ENCODE assay signal across 8 cellular contexts in the genomic region with DNA sequence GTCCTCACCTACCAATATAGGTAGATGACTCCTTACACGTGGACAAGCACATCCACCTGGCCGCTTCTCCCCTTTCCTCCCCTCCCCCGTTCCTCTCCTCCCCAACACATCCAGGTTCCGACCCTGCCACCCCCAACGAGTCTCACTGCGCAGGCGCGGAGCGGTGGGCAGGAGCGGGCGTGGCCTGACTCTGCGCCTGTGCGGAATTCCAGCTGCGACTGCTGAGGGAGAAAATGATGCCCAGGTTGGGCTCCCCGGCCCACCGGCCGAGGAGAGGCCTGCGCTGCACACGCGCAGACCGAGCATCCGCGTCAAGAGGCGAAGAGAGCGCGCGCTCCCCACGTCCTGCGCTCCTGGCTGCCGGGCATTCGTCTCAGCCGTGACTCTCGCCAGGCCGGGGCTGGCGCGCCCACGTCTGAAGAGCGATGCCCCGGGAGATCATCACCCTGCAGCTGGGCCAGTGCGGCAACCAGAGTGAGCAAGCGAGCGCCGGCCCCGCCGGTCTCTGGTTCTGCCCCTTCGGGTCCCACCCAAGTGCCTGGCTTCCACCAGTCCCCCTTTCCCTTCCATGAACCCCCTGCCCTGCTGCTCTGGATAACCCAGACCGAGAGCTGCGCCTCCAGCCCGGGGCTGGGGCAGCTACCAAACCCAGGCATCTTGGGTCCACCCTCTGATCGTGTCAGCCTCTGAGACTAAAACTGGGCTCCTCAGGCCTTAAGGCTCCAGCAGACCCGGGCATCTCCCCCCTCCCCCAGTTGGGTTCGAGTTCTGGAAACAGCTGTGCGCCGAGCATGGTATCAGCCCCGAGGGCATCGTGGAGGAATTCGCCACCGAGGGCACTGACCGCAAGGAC. TPM values are rescaled to one million over a fixed set of nuclear protein-coding genes. Genes with fewer than 3 reads are reported as not detected.
DNase-seq lines count a peak whose midpoint lies in the region; ATAC-seq and TF ChIP-seq lines count a peak whose summit lies in the region.

A gene (plus strand): TSS at position 206 of the 853 bp plus-strand sequence. CDS start 220 bp downstream, at position 426.

- no peaks in the 10 kb centered on the region for H3K9me3 Mint-ChIP-seq in activated CD4-positive, alpha-beta T cell treated with anti-CD3 and anti-CD28 coated beads for 36 hours (ENCODE audit: low read depth)

- POLR2A ChIA-PET in HEK293T (lab: Yijun Ruan, JAX): interaction anchor here (0.6 to 7.9 kb wide), 20 partner anchors 10 to 163 kb away, joined by 3 to 102 read pairs (median 4); a partner anchor contains a TSS
- POLR2A ChIA-PET in activated CD4-positive, alpha-beta T cell treated with anti-CD3 and anti-CD28 coated beads for 36 hours (lab: Charles Lee): interaction anchor here (0.6 kb wide), 1 partner anchor 50 kb away, joined by 9 read pairs; a partner anchor contains a TSS

- H3K4me3 ChIP-seq in kidney epithelial cell (ENCODE audit: low read depth, low read length): peak within 1 kb of the TSS; percentile 58

- H3K36me3 Mint-ChIP-seq in activated CD4-positive, alpha-beta T cell treated with anti-CD3 and anti-CD28 coated beads for 36 hours (ENCODE audit: low read depth): no peaks in the 10 kb centered on the region

- H3K4me3 Mint-ChIP-seq in activated CD4-positive, alpha-beta T cell treated with anti-CD3 and anti-CD28 coated beads for 36 hours: peak within 1 kb of the TSS; percentile 86

- CTCF ChIA-PET in HEK293T (lab: Yijun Ruan, JAX): interaction anchor here (1.2 to 1.4 kb wide), 3 partner anchors 15 to 81 kb away, joined by 3 to 6 read pairs (median 4); a partner anchor contains a TSS
- CTCF ChIA-PET in activated CD4-positive, alpha-beta T cell treated with anti-CD3 and anti-CD28 coated beads for 36 hours (lab: Charles Lee): interaction anchor here (0.6 to 1.7 kb wide), 4 partner anchors 20 to 157 kb away, joined by 3 to 8 read pairs (median 4); a partner anchor contains a TSS

- intact Hi-C loops in activated CD4-positive, alpha-beta T cell treated with anti-CD3 and anti-CD28 coated beads for 36 hours (cut with DNase I, micrococcal nuclease): loop anchor here in 1 of 2 experiments (1.0 kb wide), 2 partner anchors 18 to 50 kb away; a partner anchor contains a TSS

- no peak for TF ChIP-seq CTCF in kidney epithelial cell (IDR thresholded peaks at IDR 0.05; ENCODE audit: insufficient read depth, low read length, poor library complexity, severe bottlenecking)

- H3K27me3 Mint-ChIP-seq in activated CD4-positive, alpha-beta T cell treated with anti-CD3 and anti-CD28 coated beads for 36 hours: no peaks in the 10 kb centered on the region

- H3K27ac Mint-ChIP-seq in activated CD4-positive, alpha-beta T cell treated with anti-CD3 and anti-CD28 coated beads for 36 hours: peak within 1 kb of the TSS; percentile 67

- no peaks in the 10 kb centered on the region for H3K27me3 ChIP-seq in kidney epithelial cell (ENCODE audit: control insufficient read depth, insufficient read depth, low read length)

- ATAC-seq in activated CD4-positive, alpha-beta T cell treated with anti-CD3 and anti-CD28 coated beads for 36 hours: peak; percentile 73
- ATAC-seq in HG03025 (IDR thresholded peaks at IDR 0.05; ENCODE audit: low FRiP score, unreplicated experiment): no peak

- peaks cover 26% of the 10 kb centered on the region for H3K4me1 Mint-ChIP-seq in activated CD4-positive, alpha-beta T cell treated with anti-CD3 and anti-CD28 coated beads for 36 hours

- DNase-seq in COLO829 (ENCODE audit: low spot score) (peak; percentile 99), HEK293T (ENCODE audit: extremely low spot score) (peak; percentile 87), NCI-H2227 treated with DMSO at 0.1 percent for 48 hours (lab: John Stamatoyannopoulos, UW) (peak; percentile 95), cerebellum (ENCODE audit: low spot score) (peak; percentile 94), kidney epithelial cell (ENCODE audit: low read depth) (no peak)
- peak; percentile 83 for DNase-seq in activated CD4-positive, alpha-beta T cell treated with anti-CD3 and anti-CD28 coated beads for 36 hours
- DNase-seq in stimulated activated CD4-positive, alpha-beta T cell treated with anti-CD3 and anti-CD28 coated beads, Interleukin-15, amount 100 ng/mL, for 24 hours: peak; percentile 89

- H3K36me3 ChIP-seq in kidney epithelial cell (ENCODE audit: control insufficient read depth, insufficient read depth, low read length): peaks cover 1% of the 10 kb centered on the region

TF ChIP-seq in HEK293T, 16 proteins besides CTCF, POLR2A, EP300 and RAD21:
- TF ChIP-seq ELF4 (IDR thresholded peaks at IDR 0.05): no peak
- TF ChIP-seq BHLHE40 (IDR thresholded peaks at IDR 0.05; ENCODE audit: borderline replicate concordance): no peak
- no peak for TF ChIP-seq LEF1 (IDR thresholded peaks at IDR 0.05; ENCODE audit: borderline replicate concordance)
- TF ChIP-seq ARNT (IDR thresholded peaks at IDR 0.05): no peak
- no peak for TF ChIP-seq SP1 (IDR thresholded peaks at IDR 0.05)

RNA-seq across cellular contexts. Expression of the gene that starts here (rescaled TPM):
- 1 to 10 TPM; 9.0 to 9.2 TPM for total RNA-seq in activated CD4-positive, alpha-beta T cell treated with anti-CD3 and anti-CD28 coated beads for 36 hours
- total RNA-seq in cerebellum (13.8 TPM), kidney epithelial cell (11.3 and 15.0 TPM in 2 replicates)
